In genomic region chr12:98592825-98593322, GRCh38 we compare ENCODE assay signal across 8 cellular contexts. TPM values are rescaled to one million over a fixed set of nuclear protein-coding genes. Genes with fewer than 3 reads are reported as not detected.
DNase-seq lines count a peak whose midpoint lies in the region; ATAC-seq, FAIRE-seq and TF ChIP-seq lines count a peak whose summit lies in the region.

No MANE protein-coding gene starts in this region.

- peaks cover 13% of the 10 kb centered on the region for H3K4me1 Mint-ChIP-seq in astrocyte (ENCODE audit: low read depth, unreplicated experiment)

- WGBS in mesodermal cell (ENCODE audit: insufficient coverage in 2 of 2), 2 experiments: 81 to 91% methylated on average over 4 to 7 of the region's 9 CpGs

- H3K79me2 ChIP-seq in astrocyte (ENCODE audit: insufficient read depth, low read length): peaks cover 45% of the 10 kb centered on the region

- TF ChIP-seq CTCF in GM12864 (IDR thresholded peaks at IDR 0.05; ENCODE audit: low read depth, low read length, missing control alignments) (no peak), astrocyte (IDR thresholded peaks at IDR 0.05; ENCODE audit: insufficient read depth, low read depth, low read length) (no peak)

- peak overlapping the region; percentile 63 for H3K27ac ChIP-seq in astrocyte (ENCODE audit: low read depth, low read length)
- peak overlapping the region; percentile 73 for H3K27ac ChIP-seq in mesodermal cell (ENCODE audit: low read depth, low read length, severe bottlenecking)

- FAIRE-seq in astrocyte (lab: Jason Lieb, UNC): no peak

- no peaks in the 10 kb centered on the region for H3K27me3 ChIP-seq in astrocyte (ENCODE audit: insufficient read depth, low read length)

- peak overlapping the region; percentile 99 for H3K9ac ChIP-seq in astrocyte (ENCODE audit: low read length)

- peaks cover 8% of the 10 kb centered on the region for H3K36me3 Mint-ChIP-seq in astrocyte (ENCODE audit: low read depth, unreplicated experiment)

- H3K36me3 ChIP-seq in astrocyte (ENCODE audit: insufficient read depth, low read length): peaks cover 26% of the 10 kb centered on the region
- peaks cover 29% of the 10 kb centered on the region for H3K36me3 ChIP-seq in mesodermal cell (ENCODE audit: control insufficient read depth, insufficient read depth, low read length)

- peaks cover 40% of the 10 kb centered on the region for H4K20me1 ChIP-seq in astrocyte (ENCODE audit: insufficient read depth, low read length)

- no peaks in the 10 kb centered on the region for H3K9me3 ChIP-seq in astrocyte (ENCODE audit: insufficient read depth, low read depth, low read length)
- no peaks in the 10 kb centered on the region for H3K9me3 ChIP-seq in mesodermal cell (ENCODE audit: control insufficient read depth, low read length)

- peak overlapping the region; percentile 95 for H3K27ac Mint-ChIP-seq in astrocyte (ENCODE audit: unreplicated experiment)

- ATAC-seq in GM19463 (IDR thresholded peaks at IDR 0.05; ENCODE audit: unreplicated experiment) (no peak), HG02970 (IDR thresholded peaks at IDR 0.05; ENCODE audit: low FRiP score, unreplicated experiment) (no peak)

- H3K4me3 ChIP-seq in GM12864 (ENCODE audit: low read depth, low read length) (peak overlapping the region; percentile 96), astrocyte (ENCODE audit: insufficient read depth, low read depth, low read length) (peak overlapping the region; percentile 97), mesodermal cell (ENCODE audit: extremely low read depth, insufficient read depth, low read length, poor library complexity, severe bottlenecking) (peak overlapping the region; percentile 100)

- DNase-seq in GM12864 (ENCODE audit: low read depth): no peak
- DNase-seq in LHCN-M2 (ENCODE audit: low read depth): peak; percentile 8
- no peak for DNase-seq in astrocyte (ENCODE audit: low read depth)
- DNase-seq in central memory CD4-positive, alpha-beta T cell: no peak
- DNase-seq in GDM1 (lab: John Stamatoyannopoulos, UW): no peak

- H3K9me3 Mint-ChIP-seq in astrocyte (ENCODE audit: unreplicated experiment): no peaks in the 10 kb centered on the region

- peak overlapping the region; percentile 84 for H3K4me2 ChIP-seq in astrocyte (ENCODE audit: low read length)

- H2AFZ ChIP-seq in astrocyte (ENCODE audit: low read depth, low read length): peak overlapping the region; percentile 59

- H3K27me3 Mint-ChIP-seq in astrocyte (ENCODE audit: low read depth, unreplicated experiment): peaks cover 1% of the 10 kb centered on the region

- H3K4me1 ChIP-seq in astrocyte (ENCODE audit: insufficient read depth, low read length): peaks cover 11% of the 10 kb centered on the region
- H3K4me1 ChIP-seq in mesodermal cell (ENCODE audit: control insufficient read depth, insufficient read depth, low read length, poor library complexity, severe bottlenecking): peaks cover 7% of the 10 kb centered on the region

- peak overlapping the region; percentile 97 for H3K4me3 Mint-ChIP-seq in astrocyte (ENCODE audit: unreplicated experiment)

RNA-seq across cellular contexts. Expression of gene SLC25A3, which starts 0.6 kb away (rescaled TPM):
- total RNA-seq in LHCN-M2 (2014; rRNA removed) (843 and 924 TPM in 2 replicates), astrocyte (653 and 660 TPM in 2 replicates)
- 773 TPM for polyA plus RNA-seq in LHCN-M2 (2012)
- 682 TPM for polyA plus RNA-seq in mesodermal cell (2013, experiment 1 of 2)
- polyA plus RNA-seq in mesodermal cell (2013, experiment 2 of 2): 656 TPM

RNA-seq across cellular contexts. Expression of gene IKBIP, which starts 51.7 kb away (rescaled TPM):
- total RNA-seq in LHCN-M2 (2014; rRNA removed): 87.6 and 102 TPM in 2 replicates
- 31.3 TPM for polyA plus RNA-seq in LHCN-M2 (2012)
- total RNA-seq in astrocyte: 126 and 130 TPM in 2 replicates
- 78.2 TPM for polyA plus RNA-seq in mesodermal cell (2013, experiment 1 of 2)
- polyA plus RNA-seq in mesodermal cell (2013, experiment 2 of 2): 98.2 TPM

RNA-seq across cellular contexts. Expression of gene APAF1, which starts 52.2 kb away (rescaled TPM):
- 27.2 and 29.6 TPM in 2 replicates for total RNA-seq in LHCN-M2 (2014; rRNA removed)
- polyA plus RNA-seq in LHCN-M2 (2012): 6.9 TPM
- 38.3 and 49.2 TPM in 2 replicates for total RNA-seq in astrocyte
- 31.9 TPM for polyA plus RNA-seq in mesodermal cell (2013, experiment 1 of 2)
- 29.4 TPM for polyA plus RNA-seq in mesodermal cell (2013, experiment 2 of 2)
